1 cellular context compared by ENCODE assay signal in the genomic region with DNA sequence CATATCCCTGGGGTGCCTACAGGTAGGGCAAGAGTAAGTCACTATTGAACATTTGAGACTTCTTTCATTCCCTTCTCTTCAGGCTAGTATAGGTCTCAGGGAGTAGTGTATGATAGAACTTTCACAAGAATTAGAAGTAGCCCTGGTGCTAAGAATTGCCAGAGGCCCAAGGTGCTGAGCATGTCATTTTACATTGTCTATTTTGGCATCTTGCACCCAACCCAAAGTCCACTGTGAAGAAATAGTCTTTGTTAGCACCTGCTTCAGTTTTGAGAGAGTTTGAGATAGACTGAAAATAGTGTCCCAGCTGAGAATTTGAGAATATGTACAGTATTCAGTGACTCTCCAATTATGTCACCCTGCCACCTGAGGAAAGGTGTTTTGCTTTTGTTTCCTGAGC. TPM values are rescaled to one million over a fixed set of nuclear protein-coding genes. Genes with fewer than 3 reads are reported as not detected.
"Had no signal": no experiment of that assay in that cellular context is flagged by ENCODE, and none has a peak within 500 bp of the region (broad histone marks: within the 10 kb centered on the region; RNA-seq: fewer than 3 reads in every experiment).

No MANE protein-coding gene starts in this region.

RNA-seq across cellular contexts. Expression of a gene that starts 17.6 kb away (rescaled TPM):
- total RNA-seq: mesothelial cell of epicardium had no signal
